ENCODE assay signal across 8 cellular contexts in genomic region chr14:52729585-52729924, GRCh38. TPM values are rescaled to one million over a fixed set of nuclear protein-coding genes. Genes with fewer than 3 reads are reported as not detected.
DNase-seq lines count a peak whose midpoint lies in the region; ATAC-seq and TF ChIP-seq lines count a peak whose summit lies in the region.

No MANE protein-coding gene starts in this region.

- peak overlapping the region; percentile 77 for H3K4me2 ChIP-seq in mammary epithelial cell (ENCODE audit: insufficient read depth, low read depth, low read length)

- in situ Hi-C loops in mammary epithelial cell (cut with MboI; ENCODE audit: low sequenced_read_pairs in 2 of 2) = no loop called here

- peaks cover 40% of the 10 kb centered on the region for H3K79me2 ChIP-seq in mammary epithelial cell (ENCODE audit: insufficient read depth, low read length)

- H3K4me1 ChIP-seq in mammary epithelial cell (ENCODE audit: insufficient read depth, low read length) = peaks cover 4% of the 10 kb centered on the region
- H3K4me1 ChIP-seq in muscle layer of colon (ENCODE audit: insufficient read depth, low read length) = no peaks in the 10 kb centered on the region

- H2AFZ ChIP-seq in mammary epithelial cell (ENCODE audit: low read depth, low read length) = peak overlapping the region; percentile 14

- H3K36me3 ChIP-seq in mammary epithelial cell (ENCODE audit: insufficient read depth, low read length) = peaks cover 15% of the 10 kb centered on the region
- peaks cover 11% of the 10 kb centered on the region for H3K36me3 ChIP-seq in muscle layer of colon (ENCODE audit: insufficient read depth, low read length)

- H3K27me3 Mint-ChIP-seq in stimulated activated naive CD8-positive, alpha-beta T cell treated with anti-CD3 and anti-CD28 coated beads, Interleukin-15, Interleukin-2, amounts not matched to agents 100 ng/mL and 50 ng/mL, for 24 hours = no peaks in the 10 kb centered on the region

- dilution Hi-C loops in mammary epithelial cell (cut with HindIII; ENCODE audit: low sequenced_read_pairs) = no loop called here

- peak overlapping the region; percentile 93 for H3K27ac Mint-ChIP-seq in stimulated activated naive CD8-positive, alpha-beta T cell treated with anti-CD3 and anti-CD28 coated beads, Interleukin-15, Interleukin-2, amounts not matched to agents 100 ng/mL and 50 ng/mL, for 24 hours

- H3K4me1 Mint-ChIP-seq in stimulated activated naive CD8-positive, alpha-beta T cell treated with anti-CD3 and anti-CD28 coated beads, Interleukin-15, Interleukin-2, amounts not matched to agents 100 ng/mL and 50 ng/mL, for 24 hours (ENCODE audit: low read depth) = peaks cover 41% of the 10 kb centered on the region

- H3K9me3 Mint-ChIP-seq in stimulated activated naive CD8-positive, alpha-beta T cell treated with anti-CD3 and anti-CD28 coated beads, Interleukin-15, Interleukin-2, amounts not matched to agents 100 ng/mL and 50 ng/mL, for 24 hours = no peaks in the 10 kb centered on the region

- H3K36me3 Mint-ChIP-seq in stimulated activated naive CD8-positive, alpha-beta T cell treated with anti-CD3 and anti-CD28 coated beads, Interleukin-15, Interleukin-2, amounts not matched to agents 100 ng/mL and 50 ng/mL, for 24 hours (ENCODE audit: low read depth) = peaks cover 49% of the 10 kb centered on the region

- ATAC-seq in stimulated activated naive CD8-positive, alpha-beta T cell treated with anti-CD3 and anti-CD28 coated beads, Interleukin-15, Interleukin-2, amounts not matched to agents 100 U/mL and 50 U/mL, for 24 hours = no peak
- no peak for ATAC-seq in GM18861 (IDR thresholded peaks at IDR 0.05; ENCODE audit: unreplicated experiment)
- ATAC-seq in HG03039 (IDR thresholded peaks at IDR 0.05; ENCODE audit: unreplicated experiment) = no peak

- H3K4me3 ChIP-seq in mammary epithelial cell (replicated peaks in 1 of 3; ENCODE audit: insufficient read depth in 1 of 3, low read depth in 2 of 3, low read length in 3 of 3) (peak overlapping the region; percentile 20 to 39 (median 35)), muscle layer of colon (ENCODE audit: low read depth in 1 of 2, low read length in 2 of 2) (no peak overlapping the region)

- no peaks in the 10 kb centered on the region for H3K27me3 ChIP-seq in mammary epithelial cell (ENCODE audit: insufficient read depth, low read length)
- H3K27me3 ChIP-seq in muscle layer of colon (ENCODE audit: control insufficient read depth in 1 of 2, insufficient read depth in 2 of 2, low read length in 2 of 2) = no peaks in the 10 kb centered on the region

- H3K4me3 Mint-ChIP-seq in stimulated activated naive CD8-positive, alpha-beta T cell treated with anti-CD3 and anti-CD28 coated beads, Interleukin-15, Interleukin-2, amounts not matched to agents 100 ng/mL and 50 ng/mL, for 24 hours = peak overlapping the region; percentile 96

- no peak overlapping the region for H3K9ac ChIP-seq in mammary epithelial cell (ENCODE audit: insufficient read depth, low read length)
- no peak overlapping the region for H3K9ac ChIP-seq in muscle layer of colon (ENCODE audit: low read length)

- no peaks in the 10 kb centered on the region for H3K9me3 ChIP-seq in mammary epithelial cell (replicated peaks; ENCODE audit: insufficient read depth, low read length)
- no peaks in the 10 kb centered on the region for H3K9me3 ChIP-seq in muscle layer of colon (ENCODE audit: low read length)

- 4% methylated on average over 8 of the region's 8 CpGs for WGBS in mammary epithelial cell (ENCODE audit: low coverage, missing lambda C conversion rate)

- TF ChIP-seq CTCF in mammary epithelial cell (conservative IDR thresholded peaks at IDR 0.05 in 1 of 2, IDR thresholded peaks at IDR 0.05 in 1 of 2; ENCODE audit: extremely low read depth in 1 of 2, insufficient read depth in 1 of 2, low read depth in 1 of 2, low read length in 2 of 2) = no peak

- no peaks in the 10 kb centered on the region for H4K20me1 ChIP-seq in mammary epithelial cell (ENCODE audit: insufficient read depth, low read length)

- peak overlapping the region; percentile 36 for H3K27ac ChIP-seq in mammary epithelial cell (ENCODE audit: insufficient read depth, low read depth, low read length)
- peak overlapping the region; percentile 8 for H3K27ac ChIP-seq in muscle layer of colon (ENCODE audit: low read depth, low read length)

- no peak for DNase-seq in stimulated activated naive CD8-positive, alpha-beta T cell treated with anti-CD3 and anti-CD28 coated beads, Interleukin-15, Interleukin-2, amounts not matched to agents 100 U/mL and 50 U/mL, for 24 hours
- DNase-seq in mammary epithelial cell (no peak), kidney tubule cell (ENCODE audit: low spot score) (no peak), islet precursor cell (no peak)

- intact Hi-C loops in mammary epithelial cell (cut with micrococcal nuclease) = no loop called here

- CTCF ChIA-PET in mammary epithelial cell (lab: Charles Lee; ENCODE audit: low non-redundant PET) = no interaction called here

- BruUV-seq in mammary epithelial cell (replicated peaks; lab: Mats Ljungman, UMichigan) = no TSS peak

RNA-seq across cellular contexts. Expression of gene STYX, which starts 0.4 kb away (rescaled TPM):
- total RNA-seq in mammary epithelial cell = 10 to 100 TPM; 14.0 to 23.2 TPM
- 5.5 TPM for polyA plus RNA-seq in mammary epithelial cell
- polyA minus RNA-seq in mammary epithelial cell = 5.0 TPM

RNA-seq across cellular contexts. Expression of gene PSMC6, which starts 22.6 kb away (rescaled TPM):
- total RNA-seq in mammary epithelial cell = 10 to 100 TPM; 57.0 to 83.3 TPM
- 43.7 TPM for polyA plus RNA-seq in mammary epithelial cell
- polyA minus RNA-seq in mammary epithelial cell = 42.0 TPM

RNA-seq across cellular contexts. Expression of gene ERO1A, which starts 34.2 kb away (rescaled TPM):
- 100 to 1,000 TPM in 1 of 2 donors, 10 to 100 TPM in 1; 67.5 to 160 TPM for total RNA-seq in mammary epithelial cell
- polyA plus RNA-seq in mammary epithelial cell = 77.2 TPM
- polyA minus RNA-seq in mammary epithelial cell = 67.3 TPM

Comparison
In these comparisons a context has a peak if more than half of its experiments do, and no peak if none do; other contexts are left out.
1. H3K4me3 ChIP-seq: peak in mammary epithelial cell (3 of 3); none in muscle layer of colon (0 of 2).